Comparison of ENCODE assay signal across 13 cellular contexts in the genomic region with DNA sequence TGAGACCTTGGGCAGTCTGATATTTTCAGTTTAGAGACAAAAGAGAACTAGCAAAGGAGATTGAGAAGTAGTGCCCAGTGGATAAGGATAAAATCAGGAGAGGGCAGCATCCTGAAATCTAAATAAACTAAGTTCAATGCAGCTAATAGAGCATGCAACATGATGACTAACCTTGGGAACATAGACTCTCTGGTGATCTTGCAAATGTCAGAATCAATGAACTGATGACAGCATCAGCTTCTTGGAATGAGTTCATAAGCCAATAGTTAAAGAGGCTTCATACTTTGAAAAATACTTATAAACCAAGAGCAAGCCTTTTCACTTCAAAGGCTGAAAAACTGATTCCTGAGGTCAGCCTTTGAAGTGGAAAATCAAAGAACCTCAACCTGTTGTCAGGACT.
"Had no signal": no experiment of that assay in that cellular context is flagged by ENCODE, and none has a peak within 500 bp of the region (broad histone marks: within the 10 kb centered on the region; RNA-seq: fewer than 3 reads in every experiment).

No MANE protein-coding gene starts in this region.

- ATAC-seq: activated CD4-positive, alpha-beta T cell treated with anti-CD3 and anti-CD28 coated beads for 36 hours; esophagus mucosa had no signal

- H3K4me3 ChIP-seq: transverse colon had no signal

- H3K27ac Mint-ChIP-seq: activated CD4-positive, alpha-beta memory T cell treated with anti-CD3 and anti-CD28 coated beads, Interleukin-2, amount 10 ng/mL, durations not matched to agents 7 days and 5 days; activated CD4-positive, alpha-beta T cell treated with anti-CD3 and anti-CD28 coated beads for 36 hours; activated naive CD4-positive, alpha-beta T cell treated with anti-CD3 and anti-CD28 coated beads for 36 hours had no signal

- H3K9me3 Mint-ChIP-seq: activated CD4-positive, alpha-beta memory T cell treated with anti-CD3 and anti-CD28 coated beads, Interleukin-2, amount 10 ng/mL, durations not matched to agents 7 days and 5 days; activated naive CD4-positive, alpha-beta T cell treated with anti-CD3 and anti-CD28 coated beads for 36 hours; naive B cell had no signal

- H3K4me3 Mint-ChIP-seq: activated CD4-positive, alpha-beta memory T cell treated with anti-CD3 and anti-CD28 coated beads, Interleukin-2, amount 10 ng/mL, durations not matched to agents 7 days and 5 days; activated CD4-positive, alpha-beta T cell treated with anti-CD3 and anti-CD28 coated beads for 36 hours; activated naive CD4-positive, alpha-beta T cell treated with anti-CD3 and anti-CD28 coated beads for 36 hours; naive B cell had no signal

- H3K4me1 Mint-ChIP-seq: activated CD4-positive, alpha-beta memory T cell treated with anti-CD3 and anti-CD28 coated beads, Interleukin-2, amount 10 ng/mL, durations not matched to agents 7 days and 5 days; activated CD4-positive, alpha-beta T cell treated with anti-CD3 and anti-CD28 coated beads for 36 hours had no signal

- H3K27me3 Mint-ChIP-seq: activated CD4-positive, alpha-beta memory T cell treated with anti-CD3 and anti-CD28 coated beads, Interleukin-2, amount 10 ng/mL, durations not matched to agents 7 days and 5 days; activated CD4-positive, alpha-beta T cell treated with anti-CD3 and anti-CD28 coated beads for 36 hours; naive B cell had no signal

- DNase-seq: activated CD4-positive, alpha-beta memory T cell treated with anti-CD3 and anti-CD28 coated beads, Interleukin-2, amount 10 ng/mL, durations not matched to agents 7 days and 5 days; activated CD4-positive, alpha-beta T cell treated with anti-CD3 and anti-CD28 coated beads for 36 hours; activated naive CD4-positive, alpha-beta T cell treated with anti-CD3 and anti-CD28 coated beads for 36 hours; amniotic stem cell; cerebellar nuclear complex; dermis blood vessel endothelial cell; hippocampal formation; naive B cell; small intestine; T-helper 1 cell; transverse colon; WERI-Rb-1 had no signal
